ENCODE assay signal across 26 cellular contexts in the genomic region with DNA sequence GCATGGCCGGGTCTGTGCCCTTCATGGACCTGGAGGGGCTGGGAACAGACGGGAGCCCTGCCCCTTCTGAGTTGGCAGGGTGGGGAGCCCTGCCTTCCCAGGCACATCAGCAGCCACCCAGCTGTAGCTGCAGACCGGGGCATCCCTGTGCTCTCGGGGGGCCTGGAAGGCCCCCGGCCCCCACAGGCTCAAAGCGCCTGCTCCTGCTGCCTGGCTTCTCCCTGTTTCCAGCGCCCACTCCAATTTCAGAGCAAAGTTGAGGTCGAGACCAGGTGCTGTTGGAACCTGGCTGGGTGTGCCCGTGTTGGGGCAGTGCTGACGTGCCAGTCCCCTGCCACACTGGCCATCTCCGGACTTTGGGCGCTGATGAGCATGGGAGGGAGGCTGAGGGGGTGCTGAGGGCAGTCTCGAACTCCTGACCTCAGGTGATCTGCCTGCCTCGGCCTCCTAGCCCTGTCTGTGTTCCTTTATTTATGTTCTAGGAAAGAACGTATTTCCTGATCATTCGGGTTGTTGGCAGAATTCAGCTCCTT. TPM values are rescaled to one million over a fixed set of nuclear protein-coding genes. Genes with fewer than 3 reads are reported as not detected.
DNase-seq lines count a peak whose midpoint lies in the region; FAIRE-seq and TF ChIP-seq lines count a peak whose summit lies in the region.
"Had no signal": no experiment of that assay in that cellular context is flagged by ENCODE, and none has a peak within 500 bp of the region (broad histone marks: within the 10 kb centered on the region; RNA-seq: fewer than 3 reads in every experiment).

No MANE protein-coding gene starts in this region.

- H3K9me3 ChIP-seq in kidney (ENCODE audit: control insufficient read depth in 1 of 2, low read length in 2 of 2) (no peaks in the 10 kb centered on the region), osteoblast (ENCODE audit: low read depth, low read length) (no peaks in the 10 kb centered on the region), spleen (no peaks in the 10 kb centered on the region), trophoblast cell (ENCODE audit: insufficient read depth, low read depth, low read length) (no peaks in the 10 kb centered on the region)
- H3K9me3 ChIP-seq: A549; BE2C; BLaER1 treated with 17β-estradiol and CSF1 and Interleukin-3, amounts not matched to agents 10 nM and 100 nM; HAP-1 had no signal

- H3K4me3 ChIP-seq in H7 (ENCODE audit: insufficient read depth, low read depth, low read length), result no peak overlapping the region
- no peak overlapping the region for H3K4me3 ChIP-seq in kidney (ENCODE audit: low read length in 2 of 2)
- no peak overlapping the region for H3K4me3 ChIP-seq in osteoblast (ENCODE audit: insufficient read depth, low read length)
- H3K4me3 ChIP-seq in spleen, result no peak overlapping the region
- H3K4me3 ChIP-seq in trophoblast cell (ENCODE audit: low read depth, low read length), result no peak overlapping the region
- H3K4me3 ChIP-seq: A549; BLaER1 treated with 17β-estradiol and CSF1 and Interleukin-3, amounts not matched to agents 10 nM and 100 nM; GM12878; GM23248; HAP-1 had no signal

- TF ChIP-seq CTCF in kidney (IDR thresholded peaks at IDR 0.05; ENCODE audit: borderline replicate concordance, extremely low read depth, insufficient read depth) (no peak), osteoblast (IDR thresholded peaks at IDR 0.05; ENCODE audit: extremely low read depth, low read depth, low read length) (no peak), spleen (IDR thresholded peaks at IDR 0.05 in 8 of 11, conservative IDR thresholded peaks at IDR 0.05 in 3 of 11) (no peak)

- peak; percentile 53 for DNase-seq in H7
- DNase-seq in kidney, result peak; percentile 66
- DNase-seq in osteoblast (ENCODE audit: insufficient read length, low spot score, missing footprints), result peak; percentile 54
- DNase-seq in spleen, result peak; percentile 57
- no peak for DNase-seq in hippocampal formation (lab: John Stamatoyannopoulos, UW)
- no peak for DNase-seq in trophoblast cell
- no peak for DNase-seq in erythroblast (lab: John Stamatoyannopoulos, UW)
- DNase-seq: 8988T; ACHN; AML-193; BE2C; CD4-positive, alpha-beta T cell; CD8-positive, alpha-beta memory T cell; DMS 273 treated with DMSO at 0.1 percent for 48 hours; DMS79; EL; GDM1; GM23248; HFFc6 had no signal

- H4K8ac ChIP-seq in trophoblast cell (ENCODE audit: low read depth, low read length), result no peak overlapping the region

- H3K4ac ChIP-seq in trophoblast cell (ENCODE audit: low read depth, low read length), result no peak overlapping the region

- 63 to 81% (median 72%) methylated on average over 13 to 16 of the region's 16 CpGs for WGBS in spleen, 5 donors
- no CpG with 5 or more reads among the region's 16 CpGs for WGBS in trophoblast cell (ENCODE audit: extremely low coverage, insufficient coverage, insufficient read length)

- no peak for TF ChIP-seq POLR2A in spleen (IDR thresholded peaks at IDR 0.05)
- no peak for TF ChIP-seq POLR2A in erythroblast (IDR thresholded peaks at IDR 0.05; ENCODE audit: low read length)

- FAIRE-seq in kidney (lab: Jason Lieb, UNC), result no peak
- FAIRE-seq: A549, D721Med, GM12878, GM19239 had no signal

- H2BK120ac ChIP-seq in trophoblast cell (ENCODE audit: insufficient read depth, low read length, poor library complexity), result no peak overlapping the region

- H4K20me1 ChIP-seq in osteoblast (ENCODE audit: insufficient read depth, low read length), result no peaks in the 10 kb centered on the region
- H4K20me1 ChIP-seq: BLaER1 treated with 17β-estradiol and CSF1 and Interleukin-3, amounts not matched to agents 10 nM and 100 nM had no signal

- no peak overlapping the region for H2BK12ac ChIP-seq in trophoblast cell (ENCODE audit: low read length)

- no peak overlapping the region for H3K18ac ChIP-seq in trophoblast cell (ENCODE audit: low read length)

- H3K14ac ChIP-seq in trophoblast cell (ENCODE audit: low read length), result no peak overlapping the region

- no peak overlapping the region for H3K27ac ChIP-seq in kidney (ENCODE audit: low read depth in 2 of 2, low read length in 2 of 2)
- no peak overlapping the region for H3K27ac ChIP-seq in osteoblast (ENCODE audit: low read depth, low read length)
- H3K27ac ChIP-seq in spleen, result no peak overlapping the region
- no peak overlapping the region for H3K27ac ChIP-seq in trophoblast cell (ENCODE audit: low read depth, low read length)
- H3K27ac ChIP-seq: A549; BLaER1 treated with 17β-estradiol and CSF1 and Interleukin-3, amounts not matched to agents 10 nM and 100 nM; GM23248 had no signal

- no peak overlapping the region for H2AK5ac ChIP-seq in trophoblast cell (ENCODE audit: low read length)

- peaks cover 0 to 2% of the 10 kb centered on the region in 2 donors for H3K4me1 ChIP-seq in kidney (ENCODE audit: control insufficient read depth in 1 of 2, insufficient read depth in 1 of 2, low read depth in 1 of 2, low read length in 2 of 2)
- no peaks in the 10 kb centered on the region for H3K4me1 ChIP-seq in osteoblast (ENCODE audit: insufficient read depth, low read length)
- peaks cover 0 to 19% (median 16%) of the 10 kb centered on the region in 6 donors for H3K4me1 ChIP-seq in spleen
- peaks cover 4% of the 10 kb centered on the region in 2 experiments for H3K4me1 ChIP-seq in trophoblast cell (ENCODE audit: control insufficient read depth in 1 of 2, insufficient read depth in 2 of 2, low read length in 2 of 2)
- H3K4me1 ChIP-seq: BE2C had no signal

- no peaks in the 10 kb centered on the region for H3K79me1 ChIP-seq in trophoblast cell (ENCODE audit: low read length)

- H2AFZ ChIP-seq in osteoblast (ENCODE audit: low read length) (no peak overlapping the region), trophoblast cell (ENCODE audit: insufficient read depth, low read length, poor library complexity) (no peak overlapping the region)
- H2AFZ ChIP-seq: GM23248 had no signal

- H3K79me2 ChIP-seq in osteoblast (ENCODE audit: insufficient read depth, low read length), result no peaks in the 10 kb centered on the region
- peaks cover 2% of the 10 kb centered on the region for H3K79me2 ChIP-seq in trophoblast cell (ENCODE audit: control insufficient read depth, insufficient read depth, low read length, poor library complexity)

- H4K12ac ChIP-seq in trophoblast cell (ENCODE audit: low read depth, low read length), result no peak overlapping the region

- H3K23ac ChIP-seq in trophoblast cell (ENCODE audit: low read length), result no peak overlapping the region

- H4K91ac ChIP-seq in trophoblast cell (ENCODE audit: low read depth, low read length), result no peak overlapping the region

- H3K4me2 ChIP-seq in osteoblast (ENCODE audit: insufficient read depth, low read length) (no peak overlapping the region), trophoblast cell (ENCODE audit: low read length) (no peak overlapping the region)
- H3K4me2 ChIP-seq: A549; BLaER1 treated with 17β-estradiol and CSF1 and Interleukin-3, amounts not matched to agents 10 nM and 100 nM had no signal

- no peak overlapping the region for H2BK5ac ChIP-seq in trophoblast cell (ENCODE audit: low read depth, low read length, poor library complexity)

- H3K27me3 ChIP-seq in H7 (ENCODE audit: control insufficient read depth, insufficient read depth, low read length), result no peaks in the 10 kb centered on the region
- peaks cover 6% of the 10 kb centered on the region for H3K27me3 ChIP-seq in osteoblast (ENCODE audit: insufficient read depth, low read length)
- peaks cover 0 to 9% (median 4%) of the 10 kb centered on the region in 7 donors for H3K27me3 ChIP-seq in spleen (replicated peaks in 1 of 7)
- H3K27me3 ChIP-seq in trophoblast cell (ENCODE audit: insufficient read depth, low read length), result no peaks in the 10 kb centered on the region
- H3K27me3 ChIP-seq: BE2C; BLaER1 treated with 17β-estradiol and CSF1 and Interleukin-3, amounts not matched to agents 10 nM and 100 nM had no signal

- intact Hi-C loops in kidney (cut with DNase I) (no loop called here), spleen (cut with DNase I; ENCODE audit: low total_unique reads) (no loop called here)

- no peaks in the 10 kb centered on the region for H3K36me3 ChIP-seq in H7 (replicated peaks; ENCODE audit: control insufficient read depth, insufficient read depth, low read length)
- H3K36me3 ChIP-seq in kidney (ENCODE audit: control insufficient read depth in 1 of 2, insufficient read depth in 2 of 2, low read length in 2 of 2), result no peaks in the 10 kb centered on the region
- H3K36me3 ChIP-seq in osteoblast (ENCODE audit: insufficient read depth, low read length), result no peaks in the 10 kb centered on the region
- H3K36me3 ChIP-seq in spleen, result no peaks in the 10 kb centered on the region
- H3K36me3 ChIP-seq in trophoblast cell (ENCODE audit: control insufficient read depth in 1 of 2, insufficient read depth in 2 of 2, low read length in 2 of 2), result no peaks in the 10 kb centered on the region
- H3K36me3 ChIP-seq: BE2C; BLaER1 treated with 17β-estradiol and CSF1 and Interleukin-3, amounts not matched to agents 10 nM and 100 nM; HAP-1 had no signal

- no peak overlapping the region for H3K9ac ChIP-seq in kidney (ENCODE audit: low read length in 2 of 2)
- no peak overlapping the region for H3K9ac ChIP-seq in trophoblast cell (ENCODE audit: low read length)
- H3K9ac ChIP-seq: BLaER1 treated with 17β-estradiol and CSF1 and Interleukin-3, amounts not matched to agents 10 nM and 100 nM; GM23248 had no signal

RNA-seq across cellular contexts. Expression of a gene that starts 4.9 kb away (rescaled TPM):
- total RNA-seq in H7 (2014; rRNA removed; shearing (Covaris generic)), result 2.0 and 3.1 TPM in 2 replicates
- total RNA-seq in kidney, result 2.1 TPM
- 0.41 TPM for polyA plus RNA-seq in kidney (ENCODE audit: insufficient read depth, low read depth, low replicate concordance)
- 1.5 and 2.5 TPM in 2 replicates for total RNA-seq in osteoblast
- total RNA-seq in spleen, result 1 to 10 TPM in 6 of 7 donors, under 1 TPM in 1; 0.84 to 2.1 (median 1.2) TPM
- 1 to 10 TPM; 1.2 to 1.5 (median 1.2) TPM for polyA plus RNA-seq in spleen
- polyA plus RNA-seq in trophoblast cell (2013), result 0.90 and 1.0 TPM in 2 replicates
- polyA plus RNA-seq: CD14-positive monocyte; CD8-positive, alpha-beta memory T cell had no signal

RNA-seq across cellular contexts. Expression of a gene that starts 27.6 kb away (rescaled TPM):
- 69.0 and 96.1 TPM in 2 replicates for total RNA-seq in H7 (2014; rRNA removed; shearing (Covaris generic))
- total RNA-seq in kidney, result 621 TPM
- polyA plus RNA-seq in kidney (ENCODE audit: insufficient read depth, low read depth, low replicate concordance), result 386 TPM
- total RNA-seq in osteoblast, result 56.8 and 62.2 TPM in 2 replicates
- 100 to 1,000 TPM; 590 to 922 (median 875) TPM for total RNA-seq in spleen
- 1,000 to 10,000 TPM in 1 of 3 donors, 100 to 1,000 TPM in 2; 239 to 1,169 (median 672) TPM for polyA plus RNA-seq in spleen
- polyA plus RNA-seq in trophoblast cell (2013), result 472 and 481 TPM in 2 replicates

RNA-seq across cellular contexts. Expression of a gene that starts 42.6 kb away (rescaled TPM):
- total RNA-seq in H7 (2014; rRNA removed; shearing (Covaris generic)), result 35.2 and 36.7 TPM in 2 replicates
- total RNA-seq in kidney (19.9 TPM), osteoblast (19.2 and 21.7 TPM in 2 replicates), spleen (10 to 100 TPM; 20.5 to 32.1 (median 28.2) TPM)
- polyA plus RNA-seq in kidney (ENCODE audit: insufficient read depth, low read depth, low replicate concordance) (12.8 TPM), spleen (10 to 100 TPM; 13.1 to 24.1 (median 19.2) TPM)
- 61.6 and 64.8 TPM in 2 replicates for polyA plus RNA-seq in trophoblast cell (2013)

RNA-seq across cellular contexts. Expression of a gene that starts 52.2 kb away (rescaled TPM):
- 236 and 269 TPM in 2 replicates for total RNA-seq in H7 (2014; rRNA removed; shearing (Covaris generic))
- total RNA-seq in kidney, result 226 TPM
- 836 TPM for polyA plus RNA-seq in kidney (ENCODE audit: insufficient read depth, low read depth, low replicate concordance)
- 173 and 195 TPM in 2 replicates for total RNA-seq in osteoblast
- 100 to 1,000 TPM; 128 to 467 (median 134) TPM for total RNA-seq in spleen
- polyA plus RNA-seq in spleen, result 100 to 1,000 TPM; 233 to 378 (median 247) TPM
- polyA plus RNA-seq in trophoblast cell (2013), result 100 TPM in 2 replicates

Comparison
In these comparisons a context has a peak if more than half of its experiments do, and no peak if none do; other contexts are left out.
1. DNase-seq: peak in H7 (single experiment), kidney (single experiment), osteoblast (single experiment) and spleen (single experiment); none in hippocampal formation (0 of 2), trophoblast cell (0 of 2) and erythroblast (0 of 2).